Comparison of ENCODE assay signal across 11 cellular contexts in the genomic region with DNA sequence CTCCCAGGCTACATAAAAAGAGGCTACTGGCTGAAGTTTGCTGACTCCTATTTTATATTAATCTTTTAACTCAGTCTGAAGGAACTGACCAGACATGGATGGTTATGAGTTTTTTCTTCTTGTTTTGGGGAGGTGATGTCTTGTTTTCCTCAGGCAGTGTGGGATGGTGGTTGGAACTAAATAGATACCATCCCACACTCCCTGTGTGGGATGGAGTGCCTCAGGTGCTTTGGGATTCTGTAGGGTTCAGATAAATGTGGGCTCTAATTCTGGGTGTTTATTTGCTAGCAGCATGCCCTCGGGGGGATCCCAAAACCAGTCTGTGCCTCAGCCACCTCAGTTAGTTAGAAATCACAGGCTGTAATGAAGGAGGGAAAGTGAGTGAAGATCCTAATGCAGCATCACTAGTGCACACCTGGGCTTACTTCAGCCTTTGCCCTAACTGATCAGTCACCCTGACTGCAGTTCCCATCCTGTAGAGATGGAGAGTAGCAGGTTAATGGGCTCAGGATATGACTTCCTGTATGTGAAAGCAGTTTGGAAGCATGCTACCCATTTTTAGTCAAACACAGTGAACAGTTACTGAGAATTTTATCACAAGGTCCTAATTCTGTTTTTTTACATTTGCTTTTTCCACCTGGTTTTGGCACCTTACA.
DNase-seq lines count a peak whose midpoint lies in the region; ATAC-seq, FAIRE-seq and TF ChIP-seq lines count a peak whose summit lies in the region.
"Had no signal": no experiment of that assay in that cellular context is flagged by ENCODE, and none has a peak within 500 bp of the region (broad histone marks: within the 10 kb centered on the region; RNA-seq: fewer than 3 reads in every experiment).

No MANE protein-coding gene starts in this region.

- H3F3A ChIP-seq in MM.1S (ENCODE audit: insufficient read depth, low read length): no peaks in the 10 kb centered on the region

- H3K9me3 ChIP-seq in BLaER1 treated with 17β-estradiol and CSF1 and Interleukin-3, amounts not matched to agents 10 nM and 100 nM (replicated peaks in 1 of 11): no peaks in the 10 kb centered on the region
- H3K9me3 ChIP-seq in Peyer's patch (no peaks in the 10 kb centered on the region), kidney (ENCODE audit: control insufficient read depth in 1 of 2, low read length in 2 of 2) (no peaks in the 10 kb centered on the region), MM.1S (replicated peaks; ENCODE audit: insufficient read depth, low read length) (no peaks in the 10 kb centered on the region)

- no peak overlapping the region for H2AFZ ChIP-seq in MM.1S (ENCODE audit: low read length)

- peaks cover 0 to 41% (median 19%) of the 10 kb centered on the region in 11 experiments; a peak in 12 of 22 replicates for H3K36me3 ChIP-seq in BLaER1 treated with 17β-estradiol and CSF1 and Interleukin-3, amounts not matched to agents 10 nM and 100 nM
- H3K36me3 ChIP-seq in Peyer's patch: no peaks in the 10 kb centered on the region
- H3K36me3 ChIP-seq in kidney (ENCODE audit: control insufficient read depth in 1 of 2, insufficient read depth in 2 of 2, low read length in 2 of 2): no peaks in the 10 kb centered on the region
- peaks cover 9% of the 10 kb centered on the region; the same call in 1 of the 2 replicates for H3K36me3 ChIP-seq in MM.1S (replicated peaks; ENCODE audit: insufficient read depth, low read length)

- H3K9me2 ChIP-seq in MM.1S (replicated peaks; ENCODE audit: insufficient read depth, low read length): no peaks in the 10 kb centered on the region

- no peak for FAIRE-seq in kidney (lab: Jason Lieb, UNC)

- peaks cover 0 to 85% (median 38%) of the 10 kb centered on the region in 11 experiments; a peak in 13 of 22 replicates for H4K20me1 ChIP-seq in BLaER1 treated with 17β-estradiol and CSF1 and Interleukin-3, amounts not matched to agents 10 nM and 100 nM
- peaks cover 67% of the 10 kb centered on the region for H4K20me1 ChIP-seq in MM.1S (ENCODE audit: insufficient read depth, low read length)

- H3K79me2 ChIP-seq in MM.1S (ENCODE audit: low read length): peaks cover 100% of the 10 kb centered on the region

- H3K4me2 ChIP-seq in BLaER1 treated with 17β-estradiol and CSF1 and Interleukin-3, amounts not matched to agents 10 nM and 100 nM: peak overlapping the region; percentile 63 to 98 (median 92)
- no peak overlapping the region for H3K4me2 ChIP-seq in MM.1S (ENCODE audit: low read depth, low read length)

- H3K27ac ChIP-seq in BLaER1 treated with 17β-estradiol and CSF1 and Interleukin-3, amounts not matched to agents 10 nM and 100 nM: peak overlapping the region in 10 of 11 experiments; percentile 56 to 94 (median 81); a peak in 19 of 22 replicates
- H3K27ac ChIP-seq in Peyer's patch (peak overlapping the region in 3 of 4 donors; percentile 9 to 49 (median 27)), kidney (ENCODE audit: low read depth in 2 of 2, low read length in 2 of 2) (peak overlapping the region; percentile 9 to 49), MM.1S (ENCODE audit: low read length) (no peak overlapping the region)

- peak overlapping the region in 4 of 10 experiments; percentile 10 to 58 (median 52); a peak in 7 of 20 replicates for H3K4me3 ChIP-seq in BLaER1 treated with 17β-estradiol and CSF1 and Interleukin-3, amounts not matched to agents 10 nM and 100 nM
- H3K4me3 ChIP-seq in Peyer's patch: no peak overlapping the region
- no peak overlapping the region for H3K4me3 ChIP-seq in kidney (ENCODE audit: low read length in 2 of 2)
- H3K4me3 ChIP-seq in MM.1S (ENCODE audit: low read length): no peak overlapping the region

- TF ChIP-seq POLR2A in Peyer's patch (IDR thresholded peaks at IDR 0.05): no peak

- H3K9ac ChIP-seq in BLaER1 treated with 17β-estradiol and CSF1 and Interleukin-3, amounts not matched to agents 10 nM and 100 nM: peak overlapping the region in 8 of 11 experiments; percentile 12 to 85 (median 74); a peak in 14 of 22 replicates
- H3K9ac ChIP-seq in kidney (ENCODE audit: low read length in 2 of 2) (no peak overlapping the region), MM.1S (ENCODE audit: low read length) (no peak overlapping the region)

- DNase-seq in Peyer's patch (no peak), kidney (no peak), HPDE6-E6E7 (ENCODE audit: extremely low spot score) (no peak), MM.1S (no peak), NCI-H446 (lab: John Stamatoyannopoulos, UW) (no peak)
- no peak for DNase-seq in activated CD4-positive, alpha-beta T cell treated with anti-CD3 and anti-CD28 coated beads, Interleukin-2, amount 50 U/mL, for 48 hours
- DNase-seq: activated CD8-positive, alpha-beta memory T cell treated with anti-CD3 and anti-CD28 coated beads for 24 hours; DMS79 treated with DMSO at 0.1 percent for 48 hours; stimulated activated CD4-positive, alpha-beta T cell treated with anti-CD3 and anti-CD28 coated beads, Interleukin-4, amount 100 ng/mL, for 1 hour had no signal

- peaks cover 88 to 100% (median 100%) of the 10 kb centered on the region in 10 experiments for H3K4me1 ChIP-seq in BLaER1 treated with 17β-estradiol and CSF1 and Interleukin-3, amounts not matched to agents 10 nM and 100 nM
- H3K4me1 ChIP-seq in Peyer's patch (peaks cover 0 to 56% (median 17%) of the 10 kb centered on the region in 4 donors), kidney (ENCODE audit: control insufficient read depth in 1 of 2, insufficient read depth in 1 of 2, low read depth in 1 of 2, low read length in 2 of 2) (peaks cover 23 to 36% of the 10 kb centered on the region in 2 donors), MM.1S (ENCODE audit: low read length) (peaks cover 7% of the 10 kb centered on the region; the same call in 1 of the 2 replicates)

- intact Hi-C loops in kidney (cut with DNase I): no loop called here

- H3K27me3 ChIP-seq in BLaER1 treated with 17β-estradiol and CSF1 and Interleukin-3, amounts not matched to agents 10 nM and 100 nM: no peaks in the 10 kb centered on the region
- H3K27me3 ChIP-seq in Peyer's patch (no peaks in the 10 kb centered on the region), MM.1S (replicated peaks; ENCODE audit: insufficient read depth, low read length) (no peaks in the 10 kb centered on the region)

- peak; percentile 38 for ATAC-seq in GM18907 (IDR thresholded peaks at IDR 0.05; ENCODE audit: unreplicated experiment)

- TF ChIP-seq CTCF in Peyer's patch (IDR thresholded peaks at IDR 0.05): no peak
- no peak for TF ChIP-seq CTCF in kidney (IDR thresholded peaks at IDR 0.05; ENCODE audit: borderline replicate concordance, extremely low read depth, insufficient read depth)
- TF ChIP-seq CTCF in MM.1S (IDR thresholded peaks at IDR 0.05; ENCODE audit: low read length): no peak

Comparison
In these comparisons a context has a peak if more than half of its experiments do, and no peak if none do; other contexts are left out.
1. H3K9ac ChIP-seq: peak in BLaER1 treated with 17β-estradiol and CSF1 and Interleukin-3, amounts not matched to agents 10 nM and 100 nM (8 of 11); none in kidney (0 of 2) and MM.1S (single experiment).